Comparison of ENCODE assay signal across 11 cellular contexts in the genomic region with DNA sequence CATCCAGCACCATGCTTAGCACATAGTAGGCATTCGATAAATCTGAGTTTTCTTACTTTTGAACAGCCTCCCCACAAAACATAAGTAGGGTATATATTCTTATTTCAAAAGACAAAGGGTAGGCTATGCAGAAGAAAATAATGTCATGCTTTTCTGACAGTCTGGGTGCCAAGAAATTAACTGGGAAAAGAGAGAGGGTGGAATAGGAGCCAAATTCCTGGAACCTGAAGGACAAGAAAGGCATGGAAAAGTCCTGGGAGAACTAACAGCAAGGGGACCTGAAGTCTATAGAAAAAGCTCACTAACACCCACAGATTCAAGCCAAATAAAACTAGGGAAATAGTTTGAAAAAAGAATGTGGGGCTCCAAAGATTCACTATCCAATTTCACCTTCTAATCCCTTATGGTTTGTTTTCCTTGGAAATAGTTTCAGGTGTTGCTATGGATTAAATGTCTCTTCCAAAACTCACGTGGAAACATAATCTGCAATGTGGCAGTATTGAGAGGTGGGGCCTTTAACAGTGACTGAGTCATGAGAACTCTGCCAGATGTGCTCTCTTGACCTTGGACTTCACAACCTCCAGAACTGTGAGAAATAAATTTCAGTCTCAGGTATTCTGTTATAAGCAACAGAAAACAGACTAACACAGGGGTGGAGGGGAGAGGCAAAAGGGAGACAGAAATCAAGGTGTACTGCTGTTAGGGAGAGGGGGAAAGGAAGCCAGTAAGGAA.
"Had no signal": no experiment of that assay in that cellular context is flagged by ENCODE, and none has a peak within 500 bp of the region (broad histone marks: within the 10 kb centered on the region; RNA-seq: fewer than 3 reads in every experiment).

No MANE protein-coding gene starts in this region.

- H3K27ac Mint-ChIP-seq: H9, IgD-negative memory B cell had no signal

- H2AFZ ChIP-seq: GM23248 had no signal

- H3K36me3 Mint-ChIP-seq: IgD-negative memory B cell had no signal

- H3K4me1 Mint-ChIP-seq: IgD-negative memory B cell had no signal

- H3K9ac ChIP-seq: GM23248, KMS-11 had no signal

- FAIRE-seq: H54, HepG2 had no signal

- ATAC-seq: HepG2 had no signal

- H3K4me3 Mint-ChIP-seq: H9 had no signal

- H3K27ac ChIP-seq: GM23248, HL-60, KMS-11 had no signal

- H3K4me3 ChIP-seq: GM23248 had no signal

- DNase-seq: GM23248, GOT3, H9, HCEC 1CT, Karpas-422, KBM-7 had no signal

- H3K4me2 ChIP-seq: KMS-11 had no signal
